ENCODE assay signal across 8 cellular contexts in genomic region chr12:153080-153746, GRCh38.
DNase-seq lines count a peak whose midpoint lies in the region; ATAC-seq and TF ChIP-seq lines count a peak whose summit lies in the region.

No MANE protein-coding gene starts in this region.

- peaks cover 0 to 10% (median 0%) of the 10 kb centered on the region in 4 donors for H3K4me1 ChIP-seq in Peyer's patch

- H3K27ac ChIP-seq in Peyer's patch: peak overlapping the region in 2 of 4 donors; percentile 15 to 25

- no peaks in the 10 kb centered on the region for H3K27me3 ChIP-seq in Peyer's patch

- peaks cover 14% of the 10 kb centered on the region for H3K27me3 Mint-ChIP-seq in activated T-helper 17 cell treated with anti-CD3 and anti-CD28 coated beads, Interleukin-2, amount 50 U/mL, for 72 hours

- no peaks in the 10 kb centered on the region for H3K36me3 Mint-ChIP-seq in activated T-helper 17 cell treated with anti-CD3 and anti-CD28 coated beads, Interleukin-2, amount 50 U/mL, for 72 hours (ENCODE audit: low read depth)

- H3K36me3 ChIP-seq in Peyer's patch: no peaks in the 10 kb centered on the region

- H3K4me3 Mint-ChIP-seq in activated T-helper 17 cell treated with anti-CD3 and anti-CD28 coated beads, Interleukin-2, amount 50 U/mL, for 72 hours: no peak overlapping the region

- intact Hi-C loops in Right ventricle myocardium superior (cut with DNase I): no loop called here

- no peaks in the 10 kb centered on the region for H3K9me3 Mint-ChIP-seq in activated T-helper 17 cell treated with anti-CD3 and anti-CD28 coated beads, Interleukin-2, amount 50 U/mL, for 72 hours

- H3K4me3 ChIP-seq in Peyer's patch (no peak overlapping the region), retinal pigment epithelial cell (ENCODE audit: low read length) (no peak overlapping the region)

- H3K4me1 Mint-ChIP-seq in activated T-helper 17 cell treated with anti-CD3 and anti-CD28 coated beads, Interleukin-2, amount 50 U/mL, for 72 hours: no peaks in the 10 kb centered on the region

- DNase-seq in NCI-H1417 (lab: John Stamatoyannopoulos, UW) (peak; percentile 64 to 84 (median 71)), NCI-H1417 treated with DMSO at 0.1 percent for 48 hours (lab: John Stamatoyannopoulos, UW) (no peak), KG1 (lab: John Stamatoyannopoulos, UW) (peak; percentile 39), Peyer's patch (peak; percentile 30 to 86 (median 83)), Right ventricle myocardium superior (peak; percentile 70), retinal pigment epithelial cell (ENCODE audit: low read depth) (no peak), NCI-H446 treated with DMSO at 0.1 percent for 48 hours (lab: John Stamatoyannopoulos, UW) (no peak)

- H3K9me3 ChIP-seq in Peyer's patch: no peaks in the 10 kb centered on the region

- peak in 5 of 6 experiments; percentile 29 to 89 (median 81) for TF ChIP-seq CTCF in Peyer's patch (IDR thresholded peaks at IDR 0.05)
- TF ChIP-seq CTCF in retinal pigment epithelial cell (conservative IDR thresholded peaks at IDR 0.05; ENCODE audit: low read depth, low read length): peak; percentile 99

- H3K27ac Mint-ChIP-seq in activated T-helper 17 cell treated with anti-CD3 and anti-CD28 coated beads, Interleukin-2, amount 50 U/mL, for 72 hours: no peak overlapping the region

- TF ChIP-seq POLR2A in Peyer's patch (IDR thresholded peaks at IDR 0.05): no peak

- peak; percentile 73 for ATAC-seq in activated T-helper 17 cell treated with anti-CD3 and anti-CD28 coated beads, Interleukin-2, amount 50 U/mL, for 72 hours (replicated peaks)
- ATAC-seq in Right ventricle myocardium superior (ENCODE audit: poor library complexity): peak; percentile 84

Comparison
In these comparisons a context has a peak if more than half of its experiments do, and no peak if none do; other contexts are left out.
1. DNase-seq: peak in NCI-H1417 (3 of 3), KG1 (single experiment), Peyer's patch (3 of 3) and Right ventricle myocardium superior (single experiment); none in NCI-H1417 treated with DMSO at 0.1 percent for 48 hours (single experiment), retinal pigment epithelial cell (single experiment) and NCI-H446 treated with DMSO at 0.1 percent for 48 hours (single experiment).